In the genomic region with DNA sequence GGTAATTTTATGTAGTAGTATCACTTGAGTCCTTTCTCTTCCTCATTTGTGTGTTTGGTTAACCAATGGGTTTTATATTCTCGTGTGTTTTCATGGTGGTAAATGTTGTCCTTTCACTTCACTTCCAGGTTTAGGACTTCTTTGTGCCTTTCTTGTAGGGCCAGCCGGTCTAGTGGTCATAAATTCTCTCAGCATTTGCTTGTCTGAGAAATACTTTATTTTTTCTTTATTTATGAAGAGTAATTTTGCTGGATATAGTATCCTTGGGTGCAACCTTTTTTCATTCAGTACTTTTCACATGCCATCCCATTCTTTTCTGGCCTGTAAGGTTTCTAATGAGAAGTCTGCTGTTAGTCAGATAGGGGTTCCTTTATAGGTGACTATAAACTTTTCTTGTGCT, we compare ENCODE assay signal across 26 cellular contexts.
"Had no signal": no experiment of that assay in that cellular context is flagged by ENCODE, and none has a peak within 500 bp of the region (broad histone marks: within the 10 kb centered on the region; RNA-seq: fewer than 3 reads in every experiment).

No MANE protein-coding gene starts in this region.

- H3K27me3 ChIP-seq: neural progenitor cell, ovary, spleen, suprapubic skin, testis, tibial nerve, upper lobe of left lung, vagina had no signal

- H3K4me1 ChIP-seq: neural progenitor cell, parathyroid adenoma, psoas muscle, spleen, suprapubic skin, tibial nerve, upper lobe of left lung, vagina had no signal

- H3K27ac ChIP-seq: neural progenitor cell, ovary, parathyroid adenoma, psoas muscle, skin epidermis, spleen, suprapubic skin, testis, tibial nerve, upper lobe of left lung, vagina had no signal

- DNase-seq: natural killer cell; occipital lobe; ovary; posterior cingulate gyrus; psoas muscle; right cardiac atrium; spleen; stimulated activated CD4-positive, alpha-beta T cell treated with anti-CD3 and anti-CD28 coated beads, Interleukin-12 subunit alpha, Interleukin-12 subunit beta, amount 100 ng/mL, for 4 hours; stimulated activated CD4-positive, alpha-beta T cell treated with anti-CD3 and anti-CD28 coated beads, Interleukin-1b, Interleukin-23, amount 100 ng/mL, for 48 hours; stimulated activated CD4-positive, alpha-beta T cell treated with anti-CD3 and anti-CD28 coated beads, Interleukin-4, amount 100 ng/mL, for 1 hour; stimulated activated CD4-positive, alpha-beta T cell treated with anti-CD3 and anti-CD28 coated beads, Interleukin-4, amount 100 ng/mL, for 4 hours; stimulated activated CD8-positive, alpha-beta memory T cell treated with anti-CD3 and anti-CD28 coated beads, Interleukin-4, amount 100 ng/mL, for 48 hours; stimulated activated naive CD4-positive, alpha-beta T cell; stimulated activated naive CD8-positive, alpha-beta T cell treated with anti-CD3 and anti-CD28 coated beads, Interleukin-15, amount 100 ng/mL, for 72 hours; stimulated activated naive CD8-positive, alpha-beta T cell treated with anti-CD3 and anti-CD28 coated beads, Interleukin-15, Interleukin-2, amounts not matched to agents 100 U/mL and 50 U/mL, for 24 hours; substantia nigra; testis; trophoblast cell; upper lobe of left lung had no signal

- H3K9me3 ChIP-seq: ovary, suprapubic skin, testis, vagina had no signal

- H3K36me3 ChIP-seq: neural progenitor cell, ovary, spleen, suprapubic skin, tibial nerve, upper lobe of left lung, vagina had no signal

- H3K4me3 ChIP-seq: neural progenitor cell, ovary, psoas muscle, skin epidermis, smooth muscle cell, spleen, suprapubic skin, testis, tibial nerve, upper lobe of left lung, vagina had no signal
